9 cellular contexts compared by ENCODE assay signal in genomic region chrX:71095033-71095432, GRCh38. TPM values are rescaled to one million over a fixed set of nuclear protein-coding genes. Genes with fewer than 3 reads are reported as not detected.
DNase-seq lines count a peak whose midpoint lies in the region; ATAC-seq, FAIRE-seq and TF ChIP-seq lines count a peak whose summit lies in the region.
"Had no signal": no experiment of that assay in that cellular context is flagged by ENCODE, and none has a peak within 500 bp of the region (broad histone marks: within the 10 kb centered on the region; RNA-seq: fewer than 3 reads in every experiment).

No MANE protein-coding gene starts in this region.

- H3K9ac ChIP-seq in HCT116 (ENCODE audit: low read length): peak overlapping the region; percentile 62
- peak overlapping the region; percentile 71 to 95; a peak in 3 of 4 replicates for H3K9ac ChIP-seq in K562 (ENCODE audit: insufficient read depth in 1 of 2, low read depth in 2 of 2, low read length in 2 of 2)

- no peaks in the 10 kb centered on the region for H4K20me1 ChIP-seq in HCT116 (ENCODE audit: insufficient read depth)
- no peaks in the 10 kb centered on the region for H4K20me1 ChIP-seq in K562 (replicated peaks; ENCODE audit: control insufficient read depth, insufficient read depth, low read length)

- H3K9me3 ChIP-seq in A673 (ENCODE audit: low read depth, low read length, poor library complexity, severe bottlenecking) (no peaks in the 10 kb centered on the region), HCT116 (ENCODE audit: control insufficient read depth in 1 of 2, insufficient read depth in 1 of 2, low read depth in 1 of 2, low read length in 2 of 2) (no peaks in the 10 kb centered on the region), K562 (replicated peaks; ENCODE audit: control insufficient read depth, insufficient read depth, low read depth, low read length) (no peaks in the 10 kb centered on the region), mononuclear cell (ENCODE audit: low read depth, low read length) (no peaks in the 10 kb centered on the region)

- no peaks in the 10 kb centered on the region for H3K27me3 ChIP-seq in A673 (replicated peaks; ENCODE audit: insufficient read depth, low read depth, low read length, poor library complexity)
- H3K27me3 ChIP-seq in HCT116 (ENCODE audit: insufficient read depth, low read length): no peaks in the 10 kb centered on the region
- H3K27me3 ChIP-seq in K562 (ENCODE audit: control insufficient read depth in 2 of 2, insufficient read depth in 2 of 2, low read length in 2 of 2): no peaks in the 10 kb centered on the region
- H3K27me3 ChIP-seq in mononuclear cell (ENCODE audit: insufficient read depth, low read length): no peaks in the 10 kb centered on the region

- peak overlapping the region; percentile 88 for H3K4me2 ChIP-seq in HCT116 (ENCODE audit: low read length)
- peak overlapping the region; percentile 87 for H3K4me2 ChIP-seq in K562 (ENCODE audit: insufficient read depth, low read length)

- peak; percentile 5; the same call in 1 of the 2 replicates for ATAC-seq in HCT116
- ATAC-seq in K562: peak; percentile 23
- ATAC-seq in HG03108 (IDR thresholded peaks at IDR 0.05; ENCODE audit: unreplicated experiment): no peak

- RAD21 ChIA-PET in HCT116 (lab: Charles Lee; ENCODE audit: low non-redundant PET in 1 of 2, low total read pairs in 2 of 2, uncharacterized antibody in 2 of 2, unreplicated experiment in 2 of 2): no interaction called here

- H2AFZ ChIP-seq in HCT116 (ENCODE audit: low read depth, low read length, poor library complexity, severe bottlenecking) (no peak overlapping the region), K562 (ENCODE audit: low read depth, low read length) (peak overlapping the region; percentile 96)

- peak; percentile 86 for FAIRE-seq in K562 (lab: Jason Lieb, UNC)

- no peaks in the 10 kb centered on the region for H3K79me2 ChIP-seq in HCT116 (ENCODE audit: insufficient read depth, low read length)
- peaks cover 11% of the 10 kb centered on the region for H3K79me2 ChIP-seq in K562 (ENCODE audit: control insufficient read depth, insufficient read depth, low read length)

- in situ Hi-C loops in K562 (cut with MboI): loop anchor here (5.0 kb wide), 1 partner anchor 82 kb away; no protein-coding TSS in a partner anchor

- peak overlapping the region; percentile 51 for H3K4me3 ChIP-seq in A673 (ENCODE audit: low read depth, low read length, poor library complexity, severe bottlenecking)
- peak overlapping the region; percentile 54 to 64 for H3K4me3 ChIP-seq in HCT116 (replicated peaks in 1 of 2; ENCODE audit: low read depth in 1 of 2, low read length in 2 of 2)
- peak overlapping the region; percentile 59 for H3K4me3 ChIP-seq in K562
- H3K4me3 ChIP-seq in mononuclear cell (ENCODE audit: low read length): peak overlapping the region; percentile 41

- H3K9me1 ChIP-seq in K562 (ENCODE audit: control insufficient read depth, insufficient read depth, low read length): no peaks in the 10 kb centered on the region

- POLR2A ChIA-PET in A673 (lab: Charles Lee; ENCODE audit: low non-redundant PET): no interaction called here
- POLR2A ChIA-PET in HCT116 (lab: Charles Lee): no interaction called here
- POLR2A ChIA-PET in K562 (lab: Yijun Ruan, JAX): no interaction called here

- CTCF ChIA-PET in A673 (lab: Charles Lee) (no interaction called here), HCT116 (lab: Charles Lee) (no interaction called here), K562 (lab: Yijun Ruan, JAX; ENCODE audit: low intra/inter-chr PET ratio) (no interaction called here)

- no peaks in the 10 kb centered on the region for H3K36me3 ChIP-seq in A673 (ENCODE audit: insufficient read depth, low read length, poor library complexity, severe bottlenecking)
- H3K36me3 ChIP-seq in HCT116 (ENCODE audit: control insufficient read depth in 1 of 2, insufficient read depth in 2 of 2, low read length in 2 of 2): no peaks in the 10 kb centered on the region
- H3K36me3 ChIP-seq in K562 (ENCODE audit: control insufficient read depth, insufficient read depth, low read length): no peaks in the 10 kb centered on the region

- no peaks in the 10 kb centered on the region for H3K9me2 ChIP-seq in HCT116 (ENCODE audit: insufficient read depth)

- TF ChIP-seq EP300 in K562 (IDR thresholded peaks at IDR 0.05; ENCODE audit: low read length): peak; percentile 49; the same call in 1 of the 2 replicates

- BruUV-seq in A673 (replicated peaks; lab: Mats Ljungman, UMichigan) (TSS peak; percentile 86), HCT116 (replicated peaks; lab: Mats Ljungman, UMichigan) (TSS peak; percentile 90), K562 (replicated peaks; lab: Mats Ljungman, UMichigan) (TSS peak; percentile 90)

- TF ChIP-seq POLR2A in HCT116 (IDR thresholded peaks at IDR 0.05; ENCODE audit: borderline replicate concordance, extremely low read depth, insufficient read depth, insufficient read length) (no peak), K562 (conservative IDR thresholded peaks at IDR 0.05) (no peak)

- DNase-seq in A673 (ENCODE audit: low spot score): no peak
- no peak for DNase-seq in HCT116 (ENCODE audit: low read depth, low spot score)
- DNase-seq in K562 (ENCODE audit: extremely low read depth in 1 of 4, low spot score in 3 of 4): peak in 2 of 4 experiments; percentile 68 to 72
- DNase-seq in NCI-H2171 treated with DMSO at 0.1 percent for 48 hours (lab: John Stamatoyannopoulos, UW): no peak
- DNase-seq in NCI-H1105 treated with DMSO at 0.1 percent for 48 hours (lab: John Stamatoyannopoulos, UW): no peak
- no peak for DNase-seq in central memory CD4-positive, alpha-beta T cell

- intact Hi-C loops in A673 (cut with micrococcal nuclease; ENCODE audit: unreplicated experiment): loop anchor here (5.0 kb wide), 1 partner anchor 82 kb away; no protein-coding TSS in a partner anchor
- intact Hi-C loops in HCT116 (cut with micrococcal nuclease): loop anchor here (5.0 kb wide), 1 partner anchor 82 kb away; no protein-coding TSS in a partner anchor
- intact Hi-C loops in K562 (cut with micrococcal nuclease): no loop called here

- TF ChIP-seq RAD21 in HCT116 (IDR thresholded peaks at IDR 0.05; ENCODE audit: low read depth) (no peak), K562 (CRISPR knock-in tag; conservative IDR thresholded peaks at IDR 0.05 in 1 of 2, IDR thresholded peaks at IDR 0.05 in 1 of 2) (no peak)

- H3K4me1 ChIP-seq in A673 (ENCODE audit: insufficient read depth, low read length, poor library complexity, severe bottlenecking) (no peaks in the 10 kb centered on the region), HCT116 (ENCODE audit: control insufficient read depth in 1 of 2, insufficient read depth in 2 of 2, low read length in 2 of 2) (peaks cover 0 to 14% of the 10 kb centered on the region in 2 experiments; a peak in 2 of 4 replicates), K562 (replicated peaks in 1 of 2; ENCODE audit: control insufficient read depth in 2 of 2, insufficient read depth in 2 of 2, low read length in 2 of 2) (peaks cover 14 to 24% of the 10 kb centered on the region in 2 experiments; a peak in 4 of 5 replicates), mononuclear cell (ENCODE audit: insufficient read depth, low read length) (peaks cover 32% of the 10 kb centered on the region)

- TF ChIP-seq CTCF in A673 (conservative IDR thresholded peaks at IDR 0.05; ENCODE audit: low read depth, low read length): no peak
- no peak for TF ChIP-seq CTCF in HCT116 (IDR thresholded peaks at IDR 0.05 in 2 of 3, conservative IDR thresholded peaks at IDR 0.05 in 1 of 3; ENCODE audit: borderline replicate concordance in 1 of 3, insufficient read depth in 1 of 3, low read depth in 2 of 3, low read length in 2 of 3)
- no peak for TF ChIP-seq CTCF in K562 (IDR thresholded peaks at IDR 0.05 in 2 of 3, conservative IDR thresholded peaks at IDR 0.05 in 1 of 3; ENCODE audit: insufficient read depth in 2 of 3, low read depth in 1 of 3, low read length in 3 of 3)

- H3K27ac ChIP-seq in A673 (ENCODE audit: low read depth, low read length, poor library complexity, severe bottlenecking) (no peak overlapping the region), HCT116 (ENCODE audit: low read depth, low read length) (no peak overlapping the region), K562 (ENCODE audit: extremely low read depth, low read depth, low read length) (peak overlapping the region; percentile 67)

- 2% methylated on average over 4 of the region's 6 CpGs for WGBS in K562 (ENCODE audit: insufficient coverage, low coverage, missing lambda C conversion rate)

RNA-seq across cellular contexts. Expression of gene FOXO4, which starts 0.6 kb away (rescaled TPM):
- total RNA-seq in A673 (2021) (7.0 and 10.8 TPM in 2 replicates), HCT116 (2021; ENCODE audit: unreplicated experiment) (14.7 TPM), K562 (2014; rRNA removed) (11.5 and 12.8 TPM in 2 replicates), K562 (2014; rRNA removed; fragmentation: Illumina TruSeq; extraction: Trizol) (7.6 and 8.7 TPM in 2 replicates), K562 (2015; rRNA removed; fragmentation: Illumina TruSeq; extraction: Trizol) (6.4 and 8.5 TPM in 2 replicates), K562 (2021) (23.6 and 26.6 TPM in 2 replicates), mononuclear cell (14.0 TPM)
- polyA plus RNA-seq in HCT116 (2012): 8.1 and 8.4 TPM in 2 replicates
- total RNA-seq in K562 (2011; cell fraction: chromatin; rRNA removed; ENCODE audit: low replicate concordance): 3.0 and 4.6 TPM in 2 replicates
- 2.6 and 3.7 TPM in 2 replicates for total RNA-seq in K562 (2011; cell fraction: nucleolus; rRNA removed)
- total RNA-seq in K562 (2011; cell fraction: nucleoplasm; rRNA removed): 3.4 and 4.9 TPM in 2 replicates
- polyA plus RNA-seq in K562 (2011; rRNA removed) (5.7 and 6.0 TPM in 2 replicates), K562 (2014; fragmentation: Illumina TruSeq; extraction: Trizol) (18.5 and 19.1 TPM in 2 replicates), K562 (2014; fragmentation: Nextera tagmentation; extraction: Ambion mirVana) (under 1 TPM; 0.13 to 0.14 TPM), K562 (2014; rRNA removed) (11.0 and 12.8 TPM in 2 replicates)
- polyA plus RNA-seq in K562 (2011; cell fraction: cytosol; rRNA removed): 8.8 and 15.6 TPM in 2 replicates
- polyA plus RNA-seq in K562 (2011; cell fraction: nucleus; rRNA removed): 4.5 and 8.3 TPM in 2 replicates
- 11.1 and 14.8 TPM in 2 replicates for polyA plus RNA-seq in K562 (2012)
- 2.8 TPM in 2 replicates for polyA minus RNA-seq in K562 (2011; rRNA and poly(A)+ RNA removed)
- 5.7 and 7.5 TPM in 2 replicates for polyA minus RNA-seq in K562 (2011; cell fraction: cytosol; rRNA and poly(A)+ RNA removed)
- polyA minus RNA-seq in K562 (2011; cell fraction: nucleus; rRNA and poly(A)+ RNA removed): 1.1 and 1.9 TPM in 2 replicates

RNA-seq across cellular contexts. Expression of gene CXorf65, which starts 11.5 kb away (rescaled TPM):
- total RNA-seq in A673 (2021) (not detected in 2 replicates), HCT116 (2021; ENCODE audit: unreplicated experiment) (not detected), K562 (2014; rRNA removed) (2.9 and 3.1 TPM in 2 replicates), K562 (2014; rRNA removed; fragmentation: Illumina TruSeq; extraction: Trizol) (2.4 and 3.0 TPM in 2 replicates), K562 (2015; rRNA removed; fragmentation: Illumina TruSeq; extraction: Trizol) (1.8 and 2.6 TPM in 2 replicates), K562 (2021) (1.8 and 2.0 TPM in 2 replicates), mononuclear cell (22.4 TPM)
- polyA plus RNA-seq in HCT116 (2012): not detected in 2 replicates
- total RNA-seq in K562 (2011; cell fraction: chromatin; rRNA removed; ENCODE audit: low replicate concordance): 2.9 and 8.8 TPM in 2 replicates
- total RNA-seq in K562 (2011; cell fraction: nucleolus; rRNA removed): 2.9 and 4.3 TPM in 2 replicates
- total RNA-seq in K562 (2011; cell fraction: nucleoplasm; rRNA removed): 3.2 and 7.9 TPM in 2 replicates
- polyA plus RNA-seq in K562 (2011; rRNA removed) (0.77 and 1.9 TPM in 2 replicates), K562 (2014; fragmentation: Illumina TruSeq; extraction: Trizol) (1.4 TPM in 2 replicates), K562 (2014; fragmentation: Nextera tagmentation; extraction: Ambion mirVana) (1 to 10 TPM; 6.8 to 8.4 TPM), K562 (2014; rRNA removed) (0.36 and 3.9 TPM in 2 replicates)
- 0.45 and 0.94 TPM in 2 replicates for polyA plus RNA-seq in K562 (2011; cell fraction: cytosol; rRNA removed)
- 2.4 TPM in 2 replicates for polyA plus RNA-seq in K562 (2011; cell fraction: nucleus; rRNA removed)
- polyA plus RNA-seq in K562 (2012): 1.2 and 3.5 TPM in 2 replicates
- 0.88 TPM in 1 of 2 replicates, not detected in the other for polyA minus RNA-seq in K562 (2011; rRNA and poly(A)+ RNA removed)
- not detected in 2 replicates for polyA minus RNA-seq in K562 (2011; cell fraction: cytosol; rRNA and poly(A)+ RNA removed)
- polyA minus RNA-seq in K562 (2011; cell fraction: nucleus; rRNA and poly(A)+ RNA removed): 2.0 TPM in 1 of 2 replicates, not detected in the other
- total RNA-seq: RPMI7951 had no signal

RNA-seq across cellular contexts. Expression of gene IL2RG, which starts 16.3 kb away (rescaled TPM):
- total RNA-seq in A673 (2021): 2.8 and 3.0 TPM in 2 replicates
- 0.64 TPM for total RNA-seq in HCT116 (2021; ENCODE audit: unreplicated experiment)
- 0.07 TPM in 1 of 2 replicates, not detected in the other for polyA plus RNA-seq in HCT116 (2012)
- 48.6 and 70.4 TPM in 2 replicates for total RNA-seq in K562 (2011; cell fraction: chromatin; rRNA removed; ENCODE audit: low replicate concordance)
- total RNA-seq in K562 (2011; cell fraction: nucleolus; rRNA removed): 91.1 and 92.7 TPM in 2 replicates
- total RNA-seq in K562 (2011; cell fraction: nucleoplasm; rRNA removed): 80.5 and 94.1 TPM in 2 replicates
- total RNA-seq in K562 (2014; rRNA removed): 5.5 and 7.5 TPM in 2 replicates
- 9.7 and 11.4 TPM in 2 replicates for total RNA-seq in K562 (2014; rRNA removed; fragmentation: Illumina TruSeq; extraction: Trizol)
- 6.1 and 7.5 TPM in 2 replicates for total RNA-seq in K562 (2015; rRNA removed; fragmentation: Illumina TruSeq; extraction: Trizol)
- total RNA-seq in K562 (2021): 18.0 and 19.7 TPM in 2 replicates
- 43.0 and 55.4 TPM in 2 replicates for polyA plus RNA-seq in K562 (2011; rRNA removed)
- polyA plus RNA-seq in K562 (2011; cell fraction: cytosol; rRNA removed): 91.9 and 138 TPM in 2 replicates
- polyA plus RNA-seq in K562 (2011; cell fraction: nucleus; rRNA removed): 29.1 and 32.6 TPM in 2 replicates
- 17.7 and 27.6 TPM in 2 replicates for polyA plus RNA-seq in K562 (2012)
- polyA plus RNA-seq in K562 (2014; fragmentation: Illumina TruSeq; extraction: Trizol): 45.8 and 52.7 TPM in 2 replicates
- polyA plus RNA-seq in K562 (2014; fragmentation: Nextera tagmentation; extraction: Ambion mirVana): 10 to 100 TPM; 17.4 to 27.4 TPM
- polyA plus RNA-seq in K562 (2014; rRNA removed): 23.9 and 25.8 TPM in 2 replicates
- 26.0 and 31.9 TPM in 2 replicates for polyA minus RNA-seq in K562 (2011; rRNA and poly(A)+ RNA removed)
- 13.8 and 14.3 TPM in 2 replicates for polyA minus RNA-seq in K562 (2011; cell fraction: cytosol; rRNA and poly(A)+ RNA removed)
- polyA minus RNA-seq in K562 (2011; cell fraction: nucleus; rRNA and poly(A)+ RNA removed): 5.9 and 9.1 TPM in 2 replicates
- total RNA-seq in mononuclear cell: 117 TPM
- total RNA-seq: RPMI7951 had no signal

RNA-seq across cellular contexts. Expression of gene MED12, which starts 23.4 kb away (rescaled TPM):
- total RNA-seq in A673 (2021): 51.6 and 63.3 TPM in 2 replicates
- total RNA-seq in HCT116 (2021; ENCODE audit: unreplicated experiment): 32.8 TPM
- 30.0 and 33.2 TPM in 2 replicates for polyA plus RNA-seq in HCT116 (2012)
- 282 and 395 TPM in 2 replicates for total RNA-seq in K562 (2011; cell fraction: chromatin; rRNA removed; ENCODE audit: low replicate concordance)
- 116 and 125 TPM in 2 replicates for total RNA-seq in K562 (2011; cell fraction: nucleolus; rRNA removed)
- 127 and 134 TPM in 2 replicates for total RNA-seq in K562 (2011; cell fraction: nucleoplasm; rRNA removed)
- total RNA-seq in K562 (2014; rRNA removed): 18.4 and 23.1 TPM in 2 replicates
- 7.7 and 8.6 TPM in 2 replicates for total RNA-seq in K562 (2014; rRNA removed; fragmentation: Illumina TruSeq; extraction: Trizol)
- 7.7 and 10.3 TPM in 2 replicates for total RNA-seq in K562 (2015; rRNA removed; fragmentation: Illumina TruSeq; extraction: Trizol)
- 47.3 and 49.7 TPM in 2 replicates for total RNA-seq in K562 (2021)
- polyA plus RNA-seq in K562 (2011; rRNA removed): 8.5 and 19.1 TPM in 2 replicates
- 11.3 and 12.0 TPM in 2 replicates for polyA plus RNA-seq in K562 (2011; cell fraction: cytosol; rRNA removed)
- polyA plus RNA-seq in K562 (2011; cell fraction: nucleus; rRNA removed): 149 and 177 TPM in 2 replicates
- polyA plus RNA-seq in K562 (2012): 27.2 and 37.7 TPM in 2 replicates
- polyA plus RNA-seq in K562 (2014; fragmentation: Illumina TruSeq; extraction: Trizol): 26.7 and 31.0 TPM in 2 replicates
- 1 to 10 TPM; 1.6 to 2.8 TPM for polyA plus RNA-seq in K562 (2014; fragmentation: Nextera tagmentation; extraction: Ambion mirVana)
- 15.6 and 17.7 TPM in 2 replicates for polyA plus RNA-seq in K562 (2014; rRNA removed)
- polyA minus RNA-seq in K562 (2011; rRNA and poly(A)+ RNA removed): 26.7 and 27.1 TPM in 2 replicates
- 51.0 and 53.6 TPM in 2 replicates for polyA minus RNA-seq in K562 (2011; cell fraction: cytosol; rRNA and poly(A)+ RNA removed)
- polyA minus RNA-seq in K562 (2011; cell fraction: nucleus; rRNA and poly(A)+ RNA removed): 58.2 and 76.0 TPM in 2 replicates
- 21.8 TPM for total RNA-seq in mononuclear cell

RNA-seq across cellular contexts. Expression of gene SNX12, which starts 26.9 kb away (rescaled TPM):
- total RNA-seq in A673 (2021) (54.4 and 58.9 TPM in 2 replicates), HCT116 (2021; ENCODE audit: unreplicated experiment) (43.7 TPM), K562 (2014; rRNA removed) (28.1 and 34.2 TPM in 2 replicates), K562 (2014; rRNA removed; fragmentation: Illumina TruSeq; extraction: Trizol) (37.1 and 38.4 TPM in 2 replicates), K562 (2015; rRNA removed; fragmentation: Illumina TruSeq; extraction: Trizol) (35.3 and 37.8 TPM in 2 replicates), K562 (2021) (47.7 and 50.3 TPM in 2 replicates), mononuclear cell (24.1 TPM)
- 21.7 and 25.0 TPM in 2 replicates for polyA plus RNA-seq in HCT116 (2012)
- total RNA-seq in K562 (2011; cell fraction: chromatin; rRNA removed; ENCODE audit: low replicate concordance): 10.9 and 11.1 TPM in 2 replicates
- total RNA-seq in K562 (2011; cell fraction: nucleolus; rRNA removed): 10.4 and 13.5 TPM in 2 replicates
- 18.4 and 22.7 TPM in 2 replicates for total RNA-seq in K562 (2011; cell fraction: nucleoplasm; rRNA removed)
- polyA plus RNA-seq in K562 (2011; rRNA removed) (32.7 and 47.6 TPM in 2 replicates), K562 (2014; fragmentation: Illumina TruSeq; extraction: Trizol) (37.2 and 43.8 TPM in 2 replicates), K562 (2014; fragmentation: Nextera tagmentation; extraction: Ambion mirVana) (10 to 100 TPM; 12.7 to 13.9 TPM), K562 (2014; rRNA removed) (35.5 and 43.4 TPM in 2 replicates)
- 37.4 and 46.1 TPM in 2 replicates for polyA plus RNA-seq in K562 (2011; cell fraction: cytosol; rRNA removed)
- 13.1 and 13.2 TPM in 2 replicates for polyA plus RNA-seq in K562 (2011; cell fraction: nucleus; rRNA removed)
- polyA plus RNA-seq in K562 (2012): 38.1 and 39.5 TPM in 2 replicates
- 21.5 and 29.9 TPM in 2 replicates for polyA minus RNA-seq in K562 (2011; rRNA and poly(A)+ RNA removed)
- polyA minus RNA-seq in K562 (2011; cell fraction: cytosol; rRNA and poly(A)+ RNA removed): 18.7 and 29.2 TPM in 2 replicates
- 5.1 and 8.2 TPM in 2 replicates for polyA minus RNA-seq in K562 (2011; cell fraction: nucleus; rRNA and poly(A)+ RNA removed)
